Comparison of ENCODE assay signal across 2 cellular contexts in the genomic region with DNA sequence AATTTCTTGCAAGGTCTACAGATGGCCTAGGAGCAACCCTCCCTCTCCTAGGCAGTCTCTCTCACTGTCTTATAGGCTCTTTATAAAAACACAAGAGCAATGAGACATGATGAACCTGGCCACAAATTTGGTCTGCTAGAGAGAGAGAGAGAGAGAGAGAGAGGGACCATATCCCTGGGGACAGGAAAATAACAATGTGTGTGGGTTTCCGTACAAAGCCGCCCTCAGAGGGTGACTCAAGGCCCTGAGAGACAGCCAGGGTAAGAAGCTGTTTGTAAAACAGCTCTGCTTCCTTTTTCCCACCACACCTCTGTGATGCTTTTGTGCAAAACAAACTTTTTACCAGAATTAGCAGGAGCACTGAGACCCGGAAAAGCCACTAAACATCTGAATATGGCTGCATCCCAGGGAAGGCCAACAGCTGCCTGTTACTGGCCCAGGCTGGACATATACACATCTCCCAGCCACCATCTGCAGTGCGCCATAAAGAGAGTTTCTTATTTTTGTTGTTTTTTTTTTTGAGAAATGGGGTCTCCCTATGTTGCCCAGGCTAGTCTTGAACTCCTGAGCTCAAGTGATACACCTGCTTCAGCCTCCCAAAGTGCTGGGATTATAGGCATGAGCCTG.
TF ChIP-seq lines count a peak whose summit lies in the region.

No MANE protein-coding gene starts in this region.

TF ChIP-seq in liver, 16 proteins besides CTCF, POLR2A, EP300 and RAD21:
- peak; percentile 13 for TF ChIP-seq NR2F2 (IDR thresholded peaks at IDR 0.05)
- TF ChIP-seq SP1 (IDR thresholded peaks at IDR 0.05), result peak; percentile 22
- no peak for TF ChIP-seq RXRA (IDR thresholded peaks at IDR 0.05)

TF ChIP-seq in HepG2, 621 proteins besides CTCF, POLR2A, EP300 and RAD21:
- TF ChIP-seq GZF1 (CRISPR knock-in tag; IDR thresholded peaks at IDR 0.05) (no peak), NFIC (IDR thresholded peaks at IDR 0.05; ENCODE audit: low read length) (no peak), TSC22D2 (CRISPR knock-in tag; IDR thresholded peaks at IDR 0.05; ENCODE audit: borderline replicate concordance) (no peak), GTF3A (CRISPR knock-in tag; conservative IDR thresholded peaks at IDR 0.05) (no peak), TOE1 (CRISPR knock-in tag; IDR thresholded peaks at IDR 0.05) (no peak), ZNF260 (CRISPR knock-in tag; IDR thresholded peaks at IDR 0.05; ENCODE audit: borderline replicate concordance, low read depth) (no peak), ATM (IDR thresholded peaks at IDR 0.05; ENCODE audit: borderline replicate concordance) (no peak), KLF13 (CRISPR knock-in tag; IDR thresholded peaks at IDR 0.05) (no peak), SMYD3 (CRISPR knock-in tag; IDR thresholded peaks at IDR 0.05) (no peak), ZNF703 (CRISPR knock-in tag; IDR thresholded peaks at IDR 0.05; ENCODE audit: borderline replicate concordance) (no peak), BORCS8-MEF2B (CRISPR knock-in tag; IDR thresholded peaks at IDR 0.05) (no peak)
- TF ChIP-seq, protein P1, sequence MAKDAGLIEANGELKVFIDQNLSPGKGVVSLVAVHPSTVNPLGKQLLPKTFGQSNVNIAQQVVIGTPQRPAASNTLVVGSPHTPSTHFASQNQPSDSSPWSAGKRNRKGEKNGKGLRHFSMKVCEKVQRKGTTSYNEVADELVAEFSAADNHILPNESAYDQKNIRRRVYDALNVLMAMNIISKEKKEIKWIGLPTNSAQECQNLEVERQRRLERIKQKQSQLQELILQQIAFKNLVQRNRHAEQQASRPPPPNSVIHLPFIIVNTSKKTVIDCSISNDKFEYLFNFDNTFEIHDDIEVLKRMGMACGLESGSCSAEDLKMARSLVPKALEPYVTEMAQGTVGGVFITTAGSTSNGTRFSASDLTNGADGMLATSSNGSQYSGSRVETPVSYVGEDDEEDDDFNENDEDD (CRISPR knock-in tag; IDR thresholded peaks at IDR 0.05; ENCODE audit: borderline replicate concordance), result no peak
- TF ChIP-seq, protein P2, sequence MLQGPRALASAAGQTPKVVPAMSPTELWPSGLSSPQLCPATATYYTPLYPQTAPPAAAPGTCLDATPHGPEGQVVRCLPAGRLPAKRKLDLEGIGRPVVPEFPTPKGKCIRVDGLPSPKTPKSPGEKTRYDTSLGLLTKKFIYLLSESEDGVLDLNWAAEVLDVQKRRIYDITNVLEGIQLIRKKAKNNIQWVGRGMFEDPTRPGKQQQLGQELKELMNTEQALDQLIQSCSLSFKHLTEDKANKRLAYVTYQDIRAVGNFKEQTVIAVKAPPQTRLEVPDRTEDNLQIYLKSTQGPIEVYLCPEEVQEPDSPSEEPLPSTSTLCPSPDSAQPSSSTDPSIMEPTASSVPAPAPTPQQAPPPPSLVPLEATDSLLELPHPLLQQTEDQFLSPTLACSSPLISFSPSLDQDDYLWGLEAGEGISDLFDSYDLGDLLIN (CRISPR knock-in tag; IDR thresholded peaks at IDR 0.05; ENCODE audit: borderline replicate concordance), result no peak
